Comparison of ENCODE assay signal across 14 cellular contexts in genomic region chr9:78054180-78054579, GRCh38. TPM values are rescaled to one million over a fixed set of nuclear protein-coding genes. Genes with fewer than 3 reads are reported as not detected.
DNase-seq lines count a peak whose midpoint lies in the region; FAIRE-seq and TF ChIP-seq lines count a peak whose summit lies in the region.
"Had no signal": no experiment of that assay in that cellular context is flagged by ENCODE, and none has a peak within 500 bp of the region (broad histone marks: within the 10 kb centered on the region; RNA-seq: fewer than 3 reads in every experiment).

No MANE protein-coding gene starts in this region.

- TF ChIP-seq CTCF in bronchial epithelial cell (IDR thresholded peaks at IDR 0.05; ENCODE audit: insufficient read depth, low read length, severe bottlenecking), result no peak

- no peaks in the 10 kb centered on the region for H3K27me3 ChIP-seq in bronchial epithelial cell (ENCODE audit: control insufficient read depth, insufficient read depth, low read length)

- no peak overlapping the region for H3K4me3 ChIP-seq in bronchial epithelial cell (ENCODE audit: low read depth, low read length)
- H3K4me3 ChIP-seq: A549 had no signal

- no peaks in the 10 kb centered on the region for H3K36me3 ChIP-seq in bronchial epithelial cell (ENCODE audit: control insufficient read depth, insufficient read depth, low read length)

- DNase-seq in activated naive CD4-positive, alpha-beta T cell treated with Interleukin-2 at 50 U/mL for 16 hours, result peak; percentile 33
- DNase-seq in activated naive CD4-positive, alpha-beta T cell treated with anti-CD3 and anti-CD28 coated beads, Interleukin-2, amount 50 U/mL, for 16 hours, result no peak
- peak; percentile 32 to 36 for DNase-seq in activated CD4-positive, alpha-beta T cell treated with anti-CD3 and anti-CD28 coated beads, Interleukin-2, amount 50 U/mL, for 48 hours
- peak; percentile 49 for DNase-seq in bronchial epithelial cell (ENCODE audit: low read depth)
- peak; percentile 10 to 45 for DNase-seq in stimulated activated CD4-positive, alpha-beta T cell treated with anti-CD3 and anti-CD28 coated beads, Interleukin-4, amount 100 ng/mL, for 4 hours
- DNase-seq in NCI-H2227 (lab: John Stamatoyannopoulos, UW; ENCODE audit: unreplicated experiment), result no peak
- DNase-seq in DMS153 treated with DMSO at 0.1 percent for 48 hours (lab: John Stamatoyannopoulos, UW; ENCODE audit: unreplicated experiment), result no peak
- DNase-seq in COLO668 (lab: John Stamatoyannopoulos, UW; ENCODE audit: unreplicated experiment), result no peak
- DNase-seq: mesendoderm, NCI-H1417, NCI-H524 treated with DMSO at 0.1 percent for 48 hours had no signal

- FAIRE-seq in bronchial epithelial cell (lab: Jason Lieb, UNC), result no peak
- FAIRE-seq: A549, D721Med, RCC 7860 had no signal

RNA-seq across cellular contexts. Expression of gene GNAQ, which starts 22.6 kb away (rescaled TPM):
- total RNA-seq in bronchial epithelial cell, result 20.2 and 21.3 TPM in 2 replicates

Comparison
In these comparisons a context has a peak if more than half of its experiments do, and no peak if none do; other contexts are left out.
1. DNase-seq: peak in activated naive CD4-positive, alpha-beta T cell treated with Interleukin-2 at 50 U/mL for 16 hours (single experiment), activated CD4-positive, alpha-beta T cell treated with anti-CD3 and anti-CD28 coated beads, Interleukin-2, amount 50 U/mL, for 48 hours (2 of 2), bronchial epithelial cell (single experiment) and stimulated activated CD4-positive, alpha-beta T cell treated with anti-CD3 and anti-CD28 coated beads, Interleukin-4, amount 100 ng/mL, for 4 hours (2 of 2); none in activated naive CD4-positive, alpha-beta T cell treated with anti-CD3 and anti-CD28 coated beads, Interleukin-2, amount 50 U/mL, for 16 hours (single experiment), NCI-H2227 (single experiment), DMS153 treated with DMSO at 0.1 percent for 48 hours (single experiment) and COLO668 (single experiment).